Comparison of ENCODE assay signal across 22 cellular contexts in the genomic region with DNA sequence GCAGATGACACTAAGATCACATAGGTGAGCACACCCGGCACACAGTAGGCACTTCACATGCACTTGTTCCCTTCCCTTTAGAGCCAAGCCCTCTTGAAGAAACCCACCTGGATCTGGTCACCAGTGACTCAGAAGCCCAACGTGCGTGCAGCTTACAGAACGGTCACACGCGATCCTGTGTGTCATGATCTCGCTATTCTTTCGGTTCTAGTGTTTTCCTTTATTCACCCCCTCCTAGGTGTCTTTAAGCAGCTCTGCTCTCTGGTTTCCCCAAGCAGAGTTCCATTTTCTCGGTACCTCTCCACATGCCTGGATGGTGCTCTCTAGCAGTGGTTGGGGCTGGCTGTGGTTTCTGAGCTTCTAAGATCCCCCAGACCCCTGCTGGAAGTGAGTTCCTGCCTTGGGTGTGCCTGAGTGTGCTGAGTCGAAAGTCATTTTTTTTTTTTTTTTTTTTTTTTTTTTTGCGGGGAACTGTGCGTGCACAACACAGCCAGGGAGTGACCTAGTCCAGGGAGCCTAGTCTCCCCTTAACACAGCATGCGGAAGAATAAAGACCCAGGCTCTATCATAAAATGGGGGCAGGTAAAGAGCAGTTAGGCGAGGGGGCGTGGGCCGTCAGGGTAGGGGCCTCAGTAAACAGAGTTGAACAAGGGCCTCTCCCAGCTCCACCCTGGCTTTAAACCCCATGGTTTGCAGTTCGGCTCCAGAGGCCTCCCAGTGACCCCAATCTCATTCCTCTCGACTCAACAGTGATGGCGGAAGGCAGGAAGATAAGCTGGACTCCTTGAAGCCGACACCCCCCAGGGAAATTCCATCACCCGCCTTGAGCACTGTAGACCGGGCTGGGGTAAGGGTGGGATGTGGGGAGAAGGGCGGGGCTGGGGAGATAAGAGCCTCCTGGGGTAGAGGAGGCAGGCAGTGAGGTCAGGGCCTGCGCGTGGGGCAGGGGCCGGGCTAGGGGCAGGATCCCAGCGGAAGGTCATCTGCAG. TPM values are rescaled to one million over a fixed set of nuclear protein-coding genes. Genes with fewer than 3 reads are reported as not detected.
A peak's percentile ranks its signal among the peaks of the same experiment; 100 is the strongest.
DNase-seq lines count a peak whose midpoint lies in the region; ATAC-seq, FAIRE-seq and TF ChIP-seq lines count a peak whose summit lies in the region.
"Had no signal": no experiment of that assay in that cellular context is flagged by ENCODE, and none has a peak within 500 bp of the region (broad histone marks: within the 10 kb centered on the region; RNA-seq: fewer than 3 reads in every experiment).

No MANE protein-coding gene starts in this region.

- CTCF ChIA-PET in mammary epithelial cell (lab: Charles Lee; ENCODE audit: low non-redundant PET) (no interaction called here), K562 (lab: Yijun Ruan, JAX; ENCODE audit: low intra/inter-chr PET ratio) (no interaction called here)

- POLR2A ChIA-PET in K562 (lab: Yijun Ruan, JAX): no interaction called here

- TF ChIP-seq POLR2A in breast epithelium (IDR thresholded peaks at IDR 0.05): no peak
- no peak for TF ChIP-seq POLR2A in K562 (conservative IDR thresholded peaks at IDR 0.05)

- H3K36me3 ChIP-seq in breast epithelium (no peaks in the 10 kb centered on the region), mammary epithelial cell (ENCODE audit: insufficient read depth, low read length) (no peaks in the 10 kb centered on the region), K562 (ENCODE audit: control insufficient read depth, insufficient read depth, low read length) (no peaks in the 10 kb centered on the region), mesendoderm (ENCODE audit: control insufficient read depth, insufficient read depth, low read length) (no peaks in the 10 kb centered on the region), upper lobe of right lung (no peaks in the 10 kb centered on the region)
- H3K36me3 ChIP-seq: BLaER1, neutrophil had no signal

- TF ChIP-seq EP300 in K562 (IDR thresholded peaks at IDR 0.05; ENCODE audit: low read length): no peak

- no peak overlapping the region for H4K5ac ChIP-seq in mesendoderm (ENCODE audit: low read length)

- no peak overlapping the region for H2AK5ac ChIP-seq in mesendoderm (ENCODE audit: low read length)

- no peak overlapping the region for H3K4ac ChIP-seq in mesendoderm (ENCODE audit: low read depth, low read length)

- ATAC-seq in K562: no peak
- ATAC-seq in upper lobe of right lung: no peak
- no peak for ATAC-seq in SK-N-SH treated with all-trans-retinoic acid at 6 μM for 48 hours
- no peak for ATAC-seq in GM21825 (IDR thresholded peaks at IDR 0.05; ENCODE audit: unreplicated experiment)
- ATAC-seq: GM23338, PC-3 had no signal

- no peak overlapping the region for H2BK120ac ChIP-seq in mesendoderm (ENCODE audit: low read depth, low read length)

- H3K56ac ChIP-seq in mesendoderm (ENCODE audit: low read length): peak overlapping the region; percentile 17

- H3K4me3 ChIP-seq in breast epithelium (no peak overlapping the region), mammary epithelial cell (replicated peaks in 1 of 3; ENCODE audit: insufficient read depth in 1 of 3, low read depth in 2 of 3, low read length in 3 of 3) (no peak overlapping the region), K562 (no peak overlapping the region), mesendoderm (ENCODE audit: low read length) (no peak overlapping the region), upper lobe of right lung (no peak overlapping the region)
- H3K4me3 ChIP-seq: BLaER1, GM23338, smooth muscle cell had no signal

- no peak overlapping the region for H2BK15ac ChIP-seq in mesendoderm (replicated peaks; ENCODE audit: low read depth)

- in situ Hi-C loops in mammary epithelial cell (cut with MboI; ENCODE audit: low sequenced_read_pairs in 2 of 2) (no loop called here), K562 (cut with MboI) (no loop called here)

- H4K8ac ChIP-seq in mesendoderm (ENCODE audit: low read depth, low read length): no peak overlapping the region

- no peak for FAIRE-seq in K562 (lab: Jason Lieb, UNC)

- DNase-seq in breast epithelium (ENCODE audit: low spot score in 2 of 2) (peak; percentile 14 to 20), mammary epithelial cell (no peak), K562 (ENCODE audit: extremely low read depth in 1 of 4, low spot score in 3 of 4) (no peak), mesendoderm (peak; percentile 75), upper lobe of right lung (peak; percentile 53), RPMI8226 (no peak)
- DNase-seq: activated naive CD4-positive, alpha-beta T cell; activated T-cell treated with anti-CD3 and anti-CD28 coated beads for 4 hours; amniotic stem cell; immature natural killer cell; NCI-H1417; NCI-H2081 treated with DMSO at 0.1 percent for 48 hours; PC-3; stimulated activated CD4-positive, alpha-beta T cell treated with anti-CD3 and anti-CD28 coated beads, Interleukin-4, amount 100 ng/mL, for 1 hour; T-helper 1 cell had no signal

- H3K9me3 ChIP-seq in breast epithelium: no peaks in the 10 kb centered on the region
- H3K9me3 ChIP-seq in mammary epithelial cell (replicated peaks; ENCODE audit: insufficient read depth, low read length): no peaks in the 10 kb centered on the region
- no peaks in the 10 kb centered on the region for H3K9me3 ChIP-seq in K562 (replicated peaks; ENCODE audit: control insufficient read depth, insufficient read depth, low read depth, low read length)
- H3K9me3 ChIP-seq in upper lobe of right lung: no peaks in the 10 kb centered on the region
- H3K9me3 ChIP-seq: BLaER1, neutrophil had no signal

- BruUV-seq in mammary epithelial cell (replicated peaks; lab: Mats Ljungman, UMichigan) (no TSS peak), K562 (replicated peaks; lab: Mats Ljungman, UMichigan) (no TSS peak)

- H3K27ac ChIP-seq in breast epithelium (no peak overlapping the region), mammary epithelial cell (ENCODE audit: insufficient read depth, low read depth, low read length) (no peak overlapping the region), K562 (ENCODE audit: extremely low read depth, low read depth, low read length) (no peak overlapping the region), mesendoderm (ENCODE audit: low read depth, low read length) (no peak overlapping the region), upper lobe of right lung (no peak overlapping the region)
- H3K27ac ChIP-seq: HL-60, neutrophil had no signal

- H3K79me2 ChIP-seq in mammary epithelial cell (ENCODE audit: insufficient read depth, low read length): no peaks in the 10 kb centered on the region
- no peaks in the 10 kb centered on the region for H3K79me2 ChIP-seq in K562 (ENCODE audit: control insufficient read depth, insufficient read depth, low read length)
- no peaks in the 10 kb centered on the region for H3K79me2 ChIP-seq in mesendoderm (ENCODE audit: control insufficient read depth, insufficient read depth, low read length)

- no peak overlapping the region for H3K18ac ChIP-seq in mesendoderm (ENCODE audit: low read length)

- no peak for TF ChIP-seq RAD21 in K562 (CRISPR knock-in tag; conservative IDR thresholded peaks at IDR 0.05 in 1 of 2, IDR thresholded peaks at IDR 0.05 in 1 of 2)

- dilution Hi-C loops in mammary epithelial cell (cut with HindIII; ENCODE audit: low sequenced_read_pairs): loop anchor here (5.0 kb wide), 2 partner anchors 46 to 106 kb away; no protein-coding TSS in a partner anchor

- peaks cover 3% of the 10 kb centered on the region for H3K9me1 ChIP-seq in K562 (ENCODE audit: control insufficient read depth, insufficient read depth, low read length)

- H2AFZ ChIP-seq in mammary epithelial cell (ENCODE audit: low read depth, low read length) (no peak overlapping the region), K562 (ENCODE audit: low read depth, low read length) (0 out of 2 replicates have a peak overlapping the region, but pooled peaks have one; percentile 39)
- H2AFZ ChIP-seq: GM23338 had no signal

- intact Hi-C loops in breast epithelium (cut with DNase I; ENCODE audit: low total_unique reads): no loop called here
- intact Hi-C loops in mammary epithelial cell (cut with micrococcal nuclease): no loop called here
- intact Hi-C loops in K562 (cut with micrococcal nuclease): loop anchor here (10.0 kb wide), 1 partner anchor 207 kb away; the partner anchor contains the start of gene POMC
- intact Hi-C loops in upper lobe of right lung (cut with DNase I): no loop called here

- H4K20me1 ChIP-seq in mammary epithelial cell (ENCODE audit: insufficient read depth, low read length): no peaks in the 10 kb centered on the region
- H4K20me1 ChIP-seq in K562 (replicated peaks; ENCODE audit: control insufficient read depth, insufficient read depth, low read length): peaks cover 5% of the 10 kb centered on the region; the same call in 1 of the 2 replicates
- H4K20me1 ChIP-seq: BLaER1 had no signal

- no peak overlapping the region for H3K23ac ChIP-seq in mesendoderm (ENCODE audit: low read length)

- H3K9ac ChIP-seq in mammary epithelial cell (ENCODE audit: insufficient read depth, low read length) (no peak overlapping the region), K562 (ENCODE audit: insufficient read depth in 1 of 2, low read depth in 2 of 2, low read length in 2 of 2) (no peak overlapping the region; a peak in 1 of 4 replicates), mesendoderm (ENCODE audit: low read length) (no peak overlapping the region)
- H3K9ac ChIP-seq: BLaER1 had no signal

- no peak overlapping the region for H3K4me2 ChIP-seq in mammary epithelial cell (ENCODE audit: insufficient read depth, low read depth, low read length)
- no peak overlapping the region for H3K4me2 ChIP-seq in K562 (ENCODE audit: insufficient read depth, low read length)
- H3K4me2 ChIP-seq in mesendoderm (ENCODE audit: low read length): no peak overlapping the region
- H3K4me2 ChIP-seq: GM23338, smooth muscle cell had no signal

- H3K4me1 ChIP-seq in breast epithelium (no peaks in the 10 kb centered on the region), mammary epithelial cell (ENCODE audit: insufficient read depth, low read length) (peaks cover 15% of the 10 kb centered on the region), K562 (replicated peaks in 1 of 2; ENCODE audit: control insufficient read depth in 2 of 2, insufficient read depth in 2 of 2, low read length in 2 of 2) (peaks cover 0 to 1% of the 10 kb centered on the region in 2 experiments; a peak in 1 of 5 replicates), mesendoderm (ENCODE audit: control insufficient read depth, low read depth, low read length) (peaks cover 5% of the 10 kb centered on the region), upper lobe of right lung (peaks cover 4% of the 10 kb centered on the region)

- H3K27me3 ChIP-seq in breast epithelium (no peaks in the 10 kb centered on the region), mammary epithelial cell (ENCODE audit: insufficient read depth, low read length) (no peaks in the 10 kb centered on the region), K562 (ENCODE audit: control insufficient read depth in 2 of 2, insufficient read depth in 2 of 2, low read length in 2 of 2) (peaks cover 19 to 82% of the 10 kb centered on the region in 2 experiments; a peak in 3 of 5 replicates), mesendoderm (ENCODE audit: insufficient read depth, low read length, poor library complexity) (no peaks in the 10 kb centered on the region), upper lobe of right lung (no peaks in the 10 kb centered on the region)
- H3K27me3 ChIP-seq: BLaER1 had no signal

- no peak overlapping the region for H2BK5ac ChIP-seq in mesendoderm (ENCODE audit: low read length)

- no peak for TF ChIP-seq CTCF in breast epithelium (IDR thresholded peaks at IDR 0.05)
- no peak for TF ChIP-seq CTCF in mammary epithelial cell (conservative IDR thresholded peaks at IDR 0.05 in 1 of 2, IDR thresholded peaks at IDR 0.05 in 1 of 2; ENCODE audit: extremely low read depth in 1 of 2, insufficient read depth in 1 of 2, low read depth in 1 of 2, low read length in 2 of 2)
- no peak for TF ChIP-seq CTCF in K562 (IDR thresholded peaks at IDR 0.05 in 2 of 3, conservative IDR thresholded peaks at IDR 0.05 in 1 of 3; ENCODE audit: insufficient read depth in 2 of 3, low read depth in 1 of 3, low read length in 3 of 3)
- TF ChIP-seq CTCF in upper lobe of right lung (IDR thresholded peaks at IDR 0.05): no peak

- 92% methylated on average over 22 of the region's 27 CpGs for WGBS in mammary epithelial cell (ENCODE audit: low coverage, missing lambda C conversion rate)
- 17% methylated on average over 24 of the region's 27 CpGs for WGBS in K562 (ENCODE audit: insufficient coverage, low coverage, missing lambda C conversion rate)
- no CpG with 5 or more reads among the region's 27 CpGs for WGBS in mesendoderm (ENCODE audit: extremely low coverage, insufficient coverage, low lambda C conversion rate)

- H3K79me1 ChIP-seq in mesendoderm (ENCODE audit: low read length): no peaks in the 10 kb centered on the region

RNA-seq across cellular contexts. Expression of gene DNMT3A, which starts 29.8 kb away (rescaled TPM):
- total RNA-seq in breast epithelium (10 to 100 TPM in 2 of 3 donors, 1 to 10 TPM in 1; 8.2 to 21.7 (median 20.0) TPM), mammary epithelial cell (10 to 100 TPM in 1 of 2 donors, 1 to 10 TPM in 1; 9.6 to 14.2 TPM), K562 (2014; rRNA removed) (6.3 and 7.0 TPM in 2 replicates), K562 (2014; rRNA removed; fragmentation: Illumina TruSeq; extraction: Trizol) (3.7 and 4.4 TPM in 2 replicates), K562 (2015; rRNA removed; fragmentation: Illumina TruSeq; extraction: Trizol) (4.5 and 5.0 TPM in 2 replicates), K562 (2021) (13.5 and 16.0 TPM in 2 replicates), upper lobe of right lung (31.3 TPM)
- polyA plus RNA-seq in mammary epithelial cell (1.7 TPM), K562 (2011; rRNA removed) (4.6 and 4.8 TPM in 2 replicates), K562 (2014; fragmentation: Illumina TruSeq; extraction: Trizol) (5.9 and 6.1 TPM in 2 replicates), K562 (2014; fragmentation: Nextera tagmentation; extraction: Ambion mirVana) (1 to 10 TPM; 3.0 to 8.7 TPM), K562 (2014; rRNA removed) (6.2 and 9.4 TPM in 2 replicates)
- 31.7 TPM for polyA minus RNA-seq in mammary epithelial cell
- 17.3 and 36.0 TPM in 2 replicates for total RNA-seq in K562 (2011; cell fraction: chromatin; rRNA removed; ENCODE audit: low replicate concordance)
- 20.7 and 22.2 TPM in 2 replicates for total RNA-seq in K562 (2011; cell fraction: nucleolus; rRNA removed)
- 15.0 and 23.5 TPM in 2 replicates for total RNA-seq in K562 (2011; cell fraction: nucleoplasm; rRNA removed)
- 5.2 TPM in 2 replicates for polyA plus RNA-seq in K562 (2011; cell fraction: cytosol; rRNA removed)
- 13.6 and 23.1 TPM in 2 replicates for polyA plus RNA-seq in K562 (2011; cell fraction: nucleus; rRNA removed)
- polyA plus RNA-seq in K562 (2012): 7.3 and 8.9 TPM in 2 replicates
- polyA minus RNA-seq in K562 (2011; rRNA and poly(A)+ RNA removed): 7.9 and 9.0 TPM in 2 replicates
- polyA minus RNA-seq in K562 (2011; cell fraction: cytosol; rRNA and poly(A)+ RNA removed): 10.6 and 17.4 TPM in 2 replicates
- 9.6 and 10.0 TPM in 2 replicates for polyA minus RNA-seq in K562 (2011; cell fraction: nucleus; rRNA and poly(A)+ RNA removed)
- polyA plus RNA-seq in mesendoderm (2013, experiment 1 of 2): 50.9 TPM
- polyA plus RNA-seq in mesendoderm (2013, experiment 2 of 2): 53.0 TPM

Comparison
In these comparisons a context has a peak if more than half of its experiments do, and no peak if none do; other contexts are left out.
1. DNase-seq: peak in breast epithelium (2 of 2), mesendoderm (single experiment) and upper lobe of right lung (single experiment); none in mammary epithelial cell (single experiment), K562 (0 of 4) and RPMI8226 (single experiment).